1 cellular context compared by ENCODE assay signal in the genomic region with DNA sequence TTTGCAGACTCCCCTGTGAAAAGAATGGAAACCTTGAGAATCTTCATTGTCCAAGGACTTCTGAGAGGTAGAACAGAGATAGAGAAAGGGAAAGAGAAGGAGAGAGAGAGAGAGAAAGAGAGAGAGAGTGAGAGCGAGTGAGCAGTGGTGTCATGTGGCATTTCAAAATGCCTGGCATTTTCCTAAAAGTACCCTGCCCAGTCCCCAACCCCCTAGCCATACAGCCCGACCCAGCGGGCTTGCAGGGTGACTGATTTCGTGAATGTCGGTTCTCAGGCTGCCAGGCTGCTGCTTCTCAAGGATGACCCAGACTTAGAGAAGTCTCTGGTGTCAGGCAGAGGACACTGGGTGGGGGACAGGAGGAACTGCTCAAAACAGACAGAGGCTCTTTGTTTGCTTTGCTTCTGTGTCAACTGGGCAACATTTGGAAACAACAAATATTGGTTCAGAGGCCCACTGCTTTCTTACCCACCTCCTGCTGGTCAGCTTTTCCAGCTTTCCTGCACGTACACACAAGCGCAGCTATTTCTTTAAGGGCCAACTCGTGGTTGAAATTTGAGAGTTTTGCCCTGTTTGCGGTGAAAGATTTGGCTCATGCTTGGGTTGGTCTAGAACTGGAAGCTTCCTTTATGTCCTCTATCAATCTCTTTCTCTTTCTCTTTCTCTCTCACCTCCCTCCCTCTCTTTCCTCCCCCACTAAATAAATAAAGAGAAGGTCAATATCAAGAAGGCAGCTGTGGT.
TF ChIP-seq lines count a peak whose summit lies in the region.

No MANE protein-coding gene starts in this region.

TF ChIP-seq in HepG2, 621 proteins besides CTCF, POLR2A, EP300 and RAD21 (continued from another document):
- TF ChIP-seq, protein P1, sequence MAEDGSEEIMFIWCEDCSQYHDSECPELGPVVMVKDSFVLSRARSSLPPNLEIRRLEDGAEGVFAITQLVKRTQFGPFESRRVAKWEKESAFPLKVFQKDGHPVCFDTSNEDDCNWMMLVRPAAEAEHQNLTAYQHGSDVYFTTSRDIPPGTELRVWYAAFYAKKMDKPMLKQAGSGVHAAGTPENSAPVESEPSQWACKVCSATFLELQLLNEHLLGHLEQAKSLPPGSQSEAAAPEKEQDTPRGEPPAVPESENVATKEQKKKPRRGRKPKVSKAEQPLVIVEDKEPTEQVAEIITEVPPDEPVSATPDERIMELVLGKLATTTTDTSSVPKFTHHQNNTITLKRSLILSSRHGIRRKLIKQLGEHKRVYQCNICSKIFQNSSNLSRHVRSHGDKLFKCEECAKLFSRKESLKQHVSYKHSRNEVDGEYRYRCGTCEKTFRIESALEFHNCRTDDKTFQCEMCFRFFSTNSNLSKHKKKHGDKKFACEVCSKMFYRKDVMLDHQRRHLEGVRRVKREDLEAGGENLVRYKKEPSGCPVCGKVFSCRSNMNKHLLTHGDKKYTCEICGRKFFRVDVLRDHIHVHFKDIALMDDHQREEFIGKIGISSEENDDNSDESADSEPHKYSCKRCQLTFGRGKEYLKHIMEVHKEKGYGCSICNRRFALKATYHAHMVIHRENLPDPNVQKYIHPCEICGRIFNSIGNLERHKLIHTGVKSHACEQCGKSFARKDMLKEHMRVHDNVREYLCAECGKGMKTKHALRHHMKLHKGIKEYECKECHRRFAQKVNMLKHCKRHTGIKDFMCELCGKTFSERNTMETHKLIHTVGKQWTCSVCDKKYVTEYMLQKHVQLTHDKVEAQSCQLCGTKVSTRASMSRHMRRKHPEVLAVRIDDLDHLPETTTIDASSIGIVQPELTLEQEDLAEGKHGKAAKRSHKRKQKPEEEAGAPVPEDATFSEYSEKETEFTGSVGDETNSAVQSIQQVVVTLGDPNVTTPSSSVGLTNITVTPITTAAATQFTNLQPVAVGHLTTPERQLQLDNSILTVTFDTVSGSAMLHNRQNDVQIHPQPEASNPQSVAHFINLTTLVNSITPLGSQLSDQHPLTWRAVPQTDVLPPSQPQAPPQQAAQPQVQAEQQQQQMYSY (CRISPR knock-in tag; IDR thresholded peaks at IDR 0.05), result no peak
- TF ChIP-seq, protein P2, sequence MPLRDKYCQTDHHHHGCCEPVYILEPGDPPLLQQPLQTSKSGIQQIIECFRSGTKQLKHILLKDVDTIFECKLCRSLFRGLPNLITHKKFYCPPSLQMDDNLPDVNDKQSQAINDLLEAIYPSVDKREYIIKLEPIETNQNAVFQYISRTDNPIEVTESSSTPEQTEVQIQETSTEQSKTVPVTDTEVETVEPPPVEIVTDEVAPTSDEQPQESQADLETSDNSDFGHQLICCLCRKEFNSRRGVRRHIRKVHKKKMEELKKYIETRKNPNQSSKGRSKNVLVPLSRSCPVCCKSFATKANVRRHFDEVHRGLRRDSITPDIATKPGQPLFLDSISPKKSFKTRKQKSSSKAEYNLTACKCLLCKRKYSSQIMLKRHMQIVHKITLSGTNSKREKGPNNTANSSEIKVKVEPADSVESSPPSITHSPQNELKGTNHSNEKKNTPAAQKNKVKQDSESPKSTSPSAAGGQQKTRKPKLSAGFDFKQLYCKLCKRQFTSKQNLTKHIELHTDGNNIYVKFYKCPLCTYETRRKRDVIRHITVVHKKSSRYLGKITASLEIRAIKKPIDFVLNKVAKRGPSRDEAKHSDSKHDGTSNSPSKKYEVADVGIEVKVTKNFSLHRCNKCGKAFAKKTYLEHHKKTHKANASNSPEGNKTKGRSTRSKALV (CRISPR knock-in tag; IDR thresholded peaks at IDR 0.05), result peak; percentile 42; the same call in 1 of the 2 replicates
- TF ChIP-seq MAF1 (CRISPR knock-in tag; IDR thresholded peaks at IDR 0.05; ENCODE audit: borderline replicate concordance) (no peak), SRF (IDR thresholded peaks at IDR 0.05; ENCODE audit: low read depth, low read length) (peak; percentile 59; the same call in 1 of the 2 replicates), ZBTB7A (CRISPR knock-in tag; IDR thresholded peaks at IDR 0.05) (0 out of 2 replicates have a peak, but pooled peaks have one; percentile 23), SP2 (CRISPR knock-in tag; IDR thresholded peaks at IDR 0.05) (no peak), HES4 (CRISPR knock-in tag; IDR thresholded peaks at IDR 0.05; ENCODE audit: borderline replicate concordance) (no peak), HHEX (CRISPR knock-in tag; IDR thresholded peaks at IDR 0.05) (peak; percentile 89), CHD2 (IDR thresholded peaks at IDR 0.05; ENCODE audit: low read depth, low read length) (no peak), ETS1 (CRISPR knock-in tag; IDR thresholded peaks at IDR 0.05) (no peak), SUZ12 (IDR thresholded peaks at IDR 0.05; ENCODE audit: low read depth, low read length) (no peak), ZSCAN25 (CRISPR knock-in tag; IDR thresholded peaks at IDR 0.05) (peak; percentile 84), MTA1 (CRISPR knock-in tag; IDR thresholded peaks at IDR 0.05; ENCODE audit: borderline replicate concordance) (peak; percentile 71; the same call in 1 of the 2 replicates), ZZZ3 (CRISPR knock-in tag; IDR thresholded peaks at IDR 0.05; ENCODE audit: borderline replicate concordance) (no peak), FOXM1 (CRISPR knock-in tag; IDR thresholded peaks at IDR 0.05) (no peak), KMT2B (CRISPR knock-in tag; IDR thresholded peaks at IDR 0.05) (no peak; the same call in 1 of the 2 replicates), ZNF34 (CRISPR knock-in tag; IDR thresholded peaks at IDR 0.05; ENCODE audit: borderline replicate concordance) (no peak), ZNF468 (CRISPR knock-in tag; IDR thresholded peaks at IDR 0.05) (no peak), ATF5 (CRISPR knock-in tag; IDR thresholded peaks at IDR 0.05; ENCODE audit: low read depth) (no peak), RCOR2 (CRISPR knock-in tag; IDR thresholded peaks at IDR 0.05) (peak; percentile 87), TAF15 (IDR thresholded peaks at IDR 0.05; ENCODE audit: low read depth, low read length, poor library complexity, severe bottlenecking) (no peak), KLF16 (CRISPR knock-in tag; IDR thresholded peaks at IDR 0.05) (peak in 1 of 2 experiments; percentile 96; a peak in 2 of 4 replicates), ZNF503 (CRISPR knock-in tag; IDR thresholded peaks at IDR 0.05) (peak; percentile 96), BORCS8-MEF2B (CRISPR knock-in tag; IDR thresholded peaks at IDR 0.05) (peak; percentile 54; the same call in 1 of the 2 replicates), ZNF569 (CRISPR knock-in tag; IDR thresholded peaks at IDR 0.05; ENCODE audit: borderline replicate concordance) (no peak)
- TF ChIP-seq, protein P3, sequence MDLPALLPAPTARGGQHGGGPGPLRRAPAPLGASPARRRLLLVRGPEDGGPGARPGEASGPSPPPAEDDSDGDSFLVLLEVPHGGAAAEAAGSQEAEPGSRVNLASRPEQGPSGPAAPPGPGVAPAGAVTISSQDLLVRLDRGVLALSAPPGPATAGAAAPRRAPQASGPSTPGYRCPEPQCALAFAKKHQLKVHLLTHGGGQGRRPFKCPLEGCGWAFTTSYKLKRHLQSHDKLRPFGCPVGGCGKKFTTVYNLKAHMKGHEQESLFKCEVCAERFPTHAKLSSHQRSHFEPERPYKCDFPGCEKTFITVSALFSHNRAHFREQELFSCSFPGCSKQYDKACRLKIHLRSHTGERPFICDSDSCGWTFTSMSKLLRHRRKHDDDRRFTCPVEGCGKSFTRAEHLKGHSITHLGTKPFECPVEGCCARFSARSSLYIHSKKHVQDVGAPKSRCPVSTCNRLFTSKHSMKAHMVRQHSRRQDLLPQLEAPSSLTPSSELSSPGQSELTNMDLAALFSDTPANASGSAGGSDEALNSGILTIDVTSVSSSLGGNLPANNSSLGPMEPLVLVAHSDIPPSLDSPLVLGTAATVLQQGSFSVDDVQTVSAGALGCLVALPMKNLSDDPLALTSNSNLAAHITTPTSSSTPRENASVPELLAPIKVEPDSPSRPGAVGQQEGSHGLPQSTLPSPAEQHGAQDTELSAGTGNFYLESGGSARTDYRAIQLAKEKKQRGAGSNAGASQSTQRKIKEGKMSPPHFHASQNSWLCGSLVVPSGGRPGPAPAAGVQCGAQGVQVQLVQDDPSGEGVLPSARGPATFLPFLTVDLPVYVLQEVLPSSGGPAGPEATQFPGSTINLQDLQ (CRISPR knock-in tag; IDR thresholded peaks at IDR 0.05), result no peak
- TF ChIP-seq, protein P4, sequence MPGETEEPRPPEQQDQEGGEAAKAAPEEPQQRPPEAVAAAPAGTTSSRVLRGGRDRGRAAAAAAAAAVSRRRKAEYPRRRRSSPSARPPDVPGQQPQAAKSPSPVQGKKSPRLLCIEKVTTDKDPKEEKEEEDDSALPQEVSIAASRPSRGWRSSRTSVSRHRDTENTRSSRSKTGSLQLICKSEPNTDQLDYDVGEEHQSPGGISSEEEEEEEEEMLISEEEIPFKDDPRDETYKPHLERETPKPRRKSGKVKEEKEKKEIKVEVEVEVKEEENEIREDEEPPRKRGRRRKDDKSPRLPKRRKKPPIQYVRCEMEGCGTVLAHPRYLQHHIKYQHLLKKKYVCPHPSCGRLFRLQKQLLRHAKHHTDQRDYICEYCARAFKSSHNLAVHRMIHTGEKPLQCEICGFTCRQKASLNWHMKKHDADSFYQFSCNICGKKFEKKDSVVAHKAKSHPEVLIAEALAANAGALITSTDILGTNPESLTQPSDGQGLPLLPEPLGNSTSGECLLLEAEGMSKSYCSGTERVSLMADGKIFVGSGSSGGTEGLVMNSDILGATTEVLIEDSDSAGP (CRISPR knock-in tag; IDR thresholded peaks at IDR 0.05; ENCODE audit: borderline replicate concordance), result peak; percentile 97
- TF ChIP-seq, protein P5, sequence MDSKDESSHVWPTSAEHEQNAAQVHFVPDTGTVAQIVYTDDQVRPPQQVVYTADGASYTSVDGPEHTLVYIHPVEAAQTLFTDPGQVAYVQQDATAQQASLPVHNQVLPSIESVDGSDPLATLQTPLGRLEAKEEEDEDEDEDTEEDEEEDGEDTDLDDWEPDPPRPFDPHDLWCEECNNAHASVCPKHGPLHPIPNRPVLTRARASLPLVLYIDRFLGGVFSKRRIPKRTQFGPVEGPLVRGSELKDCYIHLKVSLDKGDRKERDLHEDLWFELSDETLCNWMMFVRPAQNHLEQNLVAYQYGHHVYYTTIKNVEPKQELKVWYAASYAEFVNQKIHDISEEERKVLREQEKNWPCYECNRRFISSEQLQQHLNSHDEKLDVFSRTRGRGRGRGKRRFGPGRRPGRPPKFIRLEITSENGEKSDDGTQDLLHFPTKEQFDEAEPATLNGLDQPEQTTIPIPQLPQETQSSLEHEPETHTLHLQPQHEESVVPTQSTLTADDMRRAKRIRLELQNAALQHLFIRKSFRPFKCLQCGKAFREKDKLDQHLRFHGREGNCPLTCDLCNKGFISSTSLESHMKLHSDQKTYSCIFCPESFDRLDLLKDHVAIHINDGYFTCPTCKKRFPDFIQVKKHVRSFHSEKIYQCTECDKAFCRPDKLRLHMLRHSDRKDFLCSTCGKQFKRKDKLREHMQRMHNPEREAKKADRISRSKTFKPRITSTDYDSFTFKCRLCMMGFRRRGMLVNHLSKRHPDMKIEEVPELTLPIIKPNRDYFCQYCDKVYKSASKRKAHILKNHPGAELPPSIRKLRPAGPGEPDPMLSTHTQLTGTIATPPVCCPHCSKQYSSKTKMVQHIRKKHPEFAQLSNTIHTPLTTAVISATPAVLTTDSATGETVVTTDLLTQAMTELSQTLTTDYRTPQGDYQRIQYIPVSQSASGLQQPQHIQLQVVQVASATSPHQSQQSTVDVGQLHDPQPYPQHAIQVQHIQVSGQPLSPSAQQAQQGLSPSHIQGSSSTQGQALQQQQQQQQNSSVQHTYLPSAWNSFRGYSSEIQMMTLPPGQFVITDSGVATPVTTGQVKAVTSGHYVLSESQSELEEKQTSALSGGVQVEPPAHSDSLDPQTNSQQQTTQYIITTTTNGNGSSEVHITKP (CRISPR knock-in tag; IDR thresholded peaks at IDR 0.05; ENCODE audit: low read depth), result peak; percentile 81
- TF ChIP-seq, protein P6, sequence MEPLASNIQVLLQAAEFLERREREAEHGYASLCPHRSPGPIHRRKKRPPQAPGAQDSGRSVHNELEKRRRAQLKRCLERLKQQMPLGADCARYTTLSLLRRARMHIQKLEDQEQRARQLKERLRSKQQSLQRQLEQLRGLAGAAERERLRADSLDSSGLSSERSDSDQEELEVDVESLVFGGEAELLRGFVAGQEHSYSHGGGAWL (CRISPR knock-in tag; IDR thresholded peaks at IDR 0.05), result peak; percentile 57; the same call in 1 of the 2 replicates
TF ChIP-seq in HepG2: peak in this region for 281.
